Comparison of ENCODE assay signal across 8 cellular contexts in the genomic region with DNA sequence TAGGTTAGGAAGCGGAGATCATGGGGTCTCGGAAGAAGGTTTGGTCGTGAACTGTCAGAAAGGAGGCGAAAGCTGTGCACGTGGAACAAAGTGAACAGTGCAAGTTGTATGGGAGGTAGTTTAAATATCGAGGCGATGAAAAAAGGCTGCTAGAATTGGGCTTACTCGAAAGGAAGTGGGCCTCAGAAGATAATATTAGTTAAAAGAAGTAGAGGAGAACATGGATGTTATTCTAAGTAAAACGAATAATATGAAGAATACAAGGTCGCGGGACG. TPM values are rescaled to one million over a fixed set of nuclear protein-coding genes. Genes with fewer than 3 reads are reported as not detected.
DNase-seq lines count a peak whose midpoint lies in the region; ATAC-seq, FAIRE-seq and TF ChIP-seq lines count a peak whose summit lies in the region.

No MANE protein-coding gene starts in this region.

- peak overlapping the region; percentile 97 for H3K4me3 Mint-ChIP-seq in activated T-cell treated with anti-CD3 and anti-CD28 coated beads, Interleukin-2, amount 50 U/mL, for 4 hours
- H3K4me3 Mint-ChIP-seq in stimulated activated naive CD8-positive, alpha-beta T cell treated with anti-CD3 and anti-CD28 coated beads, Interleukin-15, amount 100 ng/mL, for 72 hours = peak overlapping the region; percentile 88 to 96

- H3K4me1 ChIP-seq in iPS DF 6.9 (ENCODE audit: control insufficient read depth, insufficient read depth, low read length) = no peaks in the 10 kb centered on the region

- TF ChIP-seq POLR2A in H54 (IDR thresholded peaks at IDR 0.05; ENCODE audit: low read depth, low read length) = no peak

- no peak overlapping the region for H3K27ac ChIP-seq in iPS DF 6.9 (ENCODE audit: low read length)

- no peak for DNase-seq in activated T-cell treated with anti-CD3 and anti-CD28 coated beads, Interleukin-2, amount 50 U/mL, for 4 hours
- no peak for DNase-seq in activated T-cell treated with anti-CD3 and anti-CD28 coated beads, Interleukin-2, amount 50 U/mL, for 48 hours
- DNase-seq in iPS DF 6.9 (ENCODE audit: low read depth, low spot score) (no peak), H54 (ENCODE audit: insufficient read length, low spot score) (no peak), OCI-M2 (lab: John Stamatoyannopoulos, UW; ENCODE audit: unreplicated experiment) (no peak), RCC 7860 (ENCODE audit: low spot score) (no peak)
- no peak for DNase-seq in stimulated activated naive CD8-positive, alpha-beta T cell treated with anti-CD3 and anti-CD28 coated beads, Interleukin-15, amount 100 ng/mL, for 72 hours

- no peaks in the 10 kb centered on the region for H3K9me3 Mint-ChIP-seq in activated T-cell treated with anti-CD3 and anti-CD28 coated beads, Interleukin-2, amount 50 U/mL, for 4 hours
- no peaks in the 10 kb centered on the region for H3K9me3 Mint-ChIP-seq in stimulated activated naive CD8-positive, alpha-beta T cell treated with anti-CD3 and anti-CD28 coated beads, Interleukin-15, amount 100 ng/mL, for 72 hours

- no CpG with 5 or more reads among the region's 12 CpGs for WGBS in iPS DF 6.9 (ENCODE audit: insufficient coverage, insufficient read length)

- H3K27ac Mint-ChIP-seq in stimulated activated naive CD8-positive, alpha-beta T cell treated with anti-CD3 and anti-CD28 coated beads, Interleukin-15, amount 100 ng/mL, for 72 hours = peak overlapping the region; percentile 91 to 95

- no peaks in the 10 kb centered on the region for H3K27me3 Mint-ChIP-seq in activated T-cell treated with anti-CD3 and anti-CD28 coated beads, Interleukin-2, amount 50 U/mL, for 4 hours (ENCODE audit: low read depth)
- no peaks in the 10 kb centered on the region for H3K27me3 Mint-ChIP-seq in stimulated activated naive CD8-positive, alpha-beta T cell treated with anti-CD3 and anti-CD28 coated beads, Interleukin-15, amount 100 ng/mL, for 72 hours

- no peak for TF ChIP-seq CTCF in WI38 (IDR thresholded peaks at IDR 0.05; ENCODE audit: low read depth, low read length)

- H3K9me3 ChIP-seq in iPS DF 6.9 (ENCODE audit: control insufficient read depth, insufficient read depth, low read length) = no peaks in the 10 kb centered on the region

- H3K4me3 ChIP-seq in WI38 (ENCODE audit: low read depth, low read length) = peak overlapping the region; percentile 98
- H3K4me3 ChIP-seq in iPS DF 6.9 (ENCODE audit: low read length) = peak overlapping the region; percentile 84

- FAIRE-seq in H54 (lab: Jason Lieb, UNC) (no peak), RCC 7860 (lab: Jason Lieb, UNC) (no peak)

- peaks cover 32% of the 10 kb centered on the region for H3K36me3 Mint-ChIP-seq in activated T-cell treated with anti-CD3 and anti-CD28 coated beads, Interleukin-2, amount 50 U/mL, for 4 hours (ENCODE audit: insufficient read depth)

- no peaks in the 10 kb centered on the region; the same call in 1 of the 2 replicates for H3K36me3 ChIP-seq in iPS DF 6.9 (ENCODE audit: control insufficient read depth, insufficient read depth, low read length)

- H3K4me1 Mint-ChIP-seq in activated T-cell treated with anti-CD3 and anti-CD28 coated beads, Interleukin-2, amount 50 U/mL, for 4 hours (ENCODE audit: low read depth) = peaks cover 58% of the 10 kb centered on the region
- peaks cover 39% of the 10 kb centered on the region for H3K4me1 Mint-ChIP-seq in stimulated activated naive CD8-positive, alpha-beta T cell treated with anti-CD3 and anti-CD28 coated beads, Interleukin-15, amount 100 ng/mL, for 72 hours

- no peaks in the 10 kb centered on the region for H3K27me3 ChIP-seq in iPS DF 6.9 (ENCODE audit: control insufficient read depth, insufficient read depth, low read length)

- ATAC-seq in activated T-cell treated with anti-CD3 and anti-CD28 coated beads, Interleukin-2, amount 50 U/mL, for 4 hours = peak; percentile 3 to 5
- ATAC-seq in stimulated activated naive CD8-positive, alpha-beta T cell treated with anti-CD3 and anti-CD28 coated beads, Interleukin-15, amount 100 ng/mL, for 72 hours = no peak

RNA-seq across cellular contexts. Expression of gene WDR3, which starts 0.6 kb away (rescaled TPM):
- total RNA-seq in activated T-cell treated with anti-CD3 and anti-CD28 coated beads, Interleukin-2, amount 50 U/mL, for 4 hours = 100 to 1,000 TPM; 110 to 137 (median 125) TPM

RNA-seq across cellular contexts. Expression of gene GDAP2, which starts 0.7 kb away (rescaled TPM):
- total RNA-seq in activated T-cell treated with anti-CD3 and anti-CD28 coated beads, Interleukin-2, amount 50 U/mL, for 4 hours = 10 to 100 TPM; 18.6 to 24.4 (median 22.2) TPM
